In genomic region chr4:141439223-141439622, GRCh38 we compare ENCODE assay signal across 8 cellular contexts.
"Had no signal": no experiment of that assay in that cellular context is flagged by ENCODE, and none has a peak within 500 bp of the region (broad histone marks: within the 10 kb centered on the region; RNA-seq: fewer than 3 reads in every experiment).

No MANE protein-coding gene starts in this region.

- FAIRE-seq: G401.6, GM12878, GM12891, GM12892, GM18507, GM19239 had no signal

- ATAC-seq: GM12878 had no signal

- DNase-seq: GDM1, GF-D8 had no signal

- H3K4me3 ChIP-seq: GM12878 had no signal
